1 cellular context compared by ENCODE assay signal in the genomic region with DNA sequence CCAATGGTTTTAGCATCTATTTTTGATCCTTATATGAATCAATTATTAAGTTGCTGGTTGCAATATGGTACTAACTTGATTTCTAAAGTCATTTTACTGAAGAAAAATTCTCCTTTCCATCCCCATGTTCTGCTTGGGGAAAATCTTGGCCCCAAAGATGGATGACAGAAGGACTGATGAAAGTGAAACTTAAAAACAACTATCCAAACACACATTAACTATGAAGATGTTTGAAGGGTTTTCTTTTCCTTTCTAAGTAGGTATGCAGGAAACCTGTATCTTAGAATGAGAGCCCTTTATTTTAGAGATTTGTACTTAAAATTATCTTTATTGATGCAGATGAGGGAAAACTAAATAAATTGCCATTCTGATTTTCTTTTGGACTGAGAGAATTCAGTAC.
TF ChIP-seq lines count a peak whose summit lies in the region.

No MANE protein-coding gene starts in this region.

TF ChIP-seq in GM12878, 131 proteins besides CTCF, POLR2A, EP300 and RAD21 (continued from another document):
- TF ChIP-seq, protein P1, sequence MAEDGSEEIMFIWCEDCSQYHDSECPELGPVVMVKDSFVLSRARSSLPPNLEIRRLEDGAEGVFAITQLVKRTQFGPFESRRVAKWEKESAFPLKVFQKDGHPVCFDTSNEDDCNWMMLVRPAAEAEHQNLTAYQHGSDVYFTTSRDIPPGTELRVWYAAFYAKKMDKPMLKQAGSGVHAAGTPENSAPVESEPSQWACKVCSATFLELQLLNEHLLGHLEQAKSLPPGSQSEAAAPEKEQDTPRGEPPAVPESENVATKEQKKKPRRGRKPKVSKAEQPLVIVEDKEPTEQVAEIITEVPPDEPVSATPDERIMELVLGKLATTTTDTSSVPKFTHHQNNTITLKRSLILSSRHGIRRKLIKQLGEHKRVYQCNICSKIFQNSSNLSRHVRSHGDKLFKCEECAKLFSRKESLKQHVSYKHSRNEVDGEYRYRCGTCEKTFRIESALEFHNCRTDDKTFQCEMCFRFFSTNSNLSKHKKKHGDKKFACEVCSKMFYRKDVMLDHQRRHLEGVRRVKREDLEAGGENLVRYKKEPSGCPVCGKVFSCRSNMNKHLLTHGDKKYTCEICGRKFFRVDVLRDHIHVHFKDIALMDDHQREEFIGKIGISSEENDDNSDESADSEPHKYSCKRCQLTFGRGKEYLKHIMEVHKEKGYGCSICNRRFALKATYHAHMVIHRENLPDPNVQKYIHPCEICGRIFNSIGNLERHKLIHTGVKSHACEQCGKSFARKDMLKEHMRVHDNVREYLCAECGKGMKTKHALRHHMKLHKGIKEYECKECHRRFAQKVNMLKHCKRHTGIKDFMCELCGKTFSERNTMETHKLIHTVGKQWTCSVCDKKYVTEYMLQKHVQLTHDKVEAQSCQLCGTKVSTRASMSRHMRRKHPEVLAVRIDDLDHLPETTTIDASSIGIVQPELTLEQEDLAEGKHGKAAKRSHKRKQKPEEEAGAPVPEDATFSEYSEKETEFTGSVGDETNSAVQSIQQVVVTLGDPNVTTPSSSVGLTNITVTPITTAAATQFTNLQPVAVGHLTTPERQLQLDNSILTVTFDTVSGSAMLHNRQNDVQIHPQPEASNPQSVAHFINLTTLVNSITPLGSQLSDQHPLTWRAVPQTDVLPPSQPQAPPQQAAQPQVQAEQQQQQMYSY (CRISPR knock-in tag; IDR thresholded peaks at IDR 0.05), result no peak
- TF ChIP-seq, protein P2, sequence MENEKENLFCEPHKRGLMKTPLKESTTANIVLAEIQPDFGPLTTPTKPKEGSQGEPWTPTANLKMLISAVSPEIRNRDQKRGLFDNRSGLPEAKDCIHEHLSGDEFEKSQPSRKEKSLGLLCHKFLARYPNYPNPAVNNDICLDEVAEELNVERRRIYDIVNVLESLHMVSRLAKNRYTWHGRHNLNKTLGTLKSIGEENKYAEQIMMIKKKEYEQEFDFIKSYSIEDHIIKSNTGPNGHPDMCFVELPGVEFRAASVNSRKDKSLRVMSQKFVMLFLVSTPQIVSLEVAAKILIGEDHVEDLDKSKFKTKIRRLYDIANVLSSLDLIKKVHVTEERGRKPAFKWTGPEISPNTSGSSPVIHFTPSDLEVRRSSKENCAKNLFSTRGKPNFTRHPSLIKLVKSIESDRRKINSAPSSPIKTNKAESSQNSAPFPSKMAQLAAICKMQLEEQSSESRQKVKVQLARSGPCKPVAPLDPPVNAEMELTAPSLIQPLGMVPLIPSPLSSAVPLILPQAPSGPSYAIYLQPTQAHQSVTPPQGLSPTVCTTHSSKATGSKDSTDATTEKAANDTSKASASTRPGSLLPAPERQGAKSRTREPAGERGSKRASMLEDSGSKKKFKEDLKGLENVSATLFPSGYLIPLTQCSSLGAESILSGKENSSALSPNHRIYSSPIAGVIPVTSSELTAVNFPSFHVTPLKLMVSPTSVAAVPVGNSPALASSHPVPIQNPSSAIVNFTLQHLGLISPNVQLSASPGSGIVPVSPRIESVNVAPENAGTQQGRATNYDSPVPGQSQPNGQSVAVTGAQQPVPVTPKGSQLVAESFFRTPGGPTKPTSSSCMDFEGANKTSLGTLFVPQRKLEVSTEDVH (IDR thresholded peaks at IDR 0.05; ENCODE audit: low read depth, partially characterized antibody), result no peak
- no peak for TF ChIP-seq WRNIP1 (IDR thresholded peaks at IDR 0.05; ENCODE audit: borderline replicate concordance, low read depth, low read length)
TF ChIP-seq in GM12878: peak in this region for 0.
